In the genomic region with DNA sequence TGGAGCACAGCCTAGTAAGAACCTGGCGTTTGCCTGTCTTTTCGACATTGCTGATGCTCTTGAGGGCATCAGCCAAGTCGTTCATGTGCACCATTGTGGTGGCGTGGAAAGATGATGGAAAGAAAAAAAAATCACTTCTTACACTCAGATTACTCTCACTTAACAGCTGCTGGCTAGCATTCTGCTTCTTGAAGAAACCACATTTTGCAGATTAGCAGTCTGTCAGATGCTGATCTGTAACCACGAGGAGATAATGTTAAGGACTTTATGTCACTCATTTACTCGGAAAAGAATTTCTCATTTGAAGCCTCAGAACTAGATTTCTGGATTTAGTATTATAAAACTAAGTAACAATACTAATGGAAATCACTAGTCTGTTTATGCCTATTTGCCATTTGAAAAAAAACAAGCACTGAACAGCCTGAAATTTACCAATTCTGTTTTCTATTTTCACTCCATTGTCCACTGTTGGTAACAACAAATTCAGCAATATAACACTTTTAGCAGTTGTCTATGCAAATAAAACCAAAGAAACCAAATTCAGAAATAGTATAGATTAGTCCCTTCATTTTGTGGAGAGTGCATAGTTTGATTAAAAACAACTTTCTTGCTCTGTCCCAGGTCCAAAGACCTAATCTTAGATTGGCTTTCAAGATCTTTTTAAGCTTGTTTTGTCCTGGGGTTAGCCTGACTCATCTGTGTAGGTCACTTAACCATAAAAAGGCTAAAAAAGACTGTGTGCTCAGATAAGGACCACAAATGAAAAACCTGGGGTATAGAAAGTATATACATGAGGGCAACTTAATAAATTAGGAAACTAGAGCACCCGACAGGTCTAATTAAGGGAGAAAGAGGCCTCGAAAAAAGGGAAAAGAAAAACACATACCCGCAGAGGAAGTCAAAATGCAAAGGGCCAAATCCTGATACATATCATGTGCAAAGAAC, we compare ENCODE assay signal across 8 cellular contexts.
DNase-seq lines count a peak whose midpoint lies in the region; ATAC-seq and TF ChIP-seq lines count a peak whose summit lies in the region.

No MANE protein-coding gene starts in this region.

- H2AFZ ChIP-seq in KMS-11 (ENCODE audit: low read depth), result no peak overlapping the region

- H3K4ac ChIP-seq in mesendoderm (ENCODE audit: low read depth, low read length), result no peak overlapping the region

- peaks cover 2% of the 10 kb centered on the region for H3K79me1 ChIP-seq in mesendoderm (ENCODE audit: low read length)

- H3K4me1 ChIP-seq in KMS-11 (ENCODE audit: low read depth, poor library complexity, severe bottlenecking) (peaks cover 32% of the 10 kb centered on the region), mesendoderm (ENCODE audit: control insufficient read depth, low read depth, low read length) (peaks cover 2% of the 10 kb centered on the region)

- H3K27me3 ChIP-seq in KMS-11 (ENCODE audit: insufficient read depth, low read depth) (peaks cover 13% of the 10 kb centered on the region; the same call in 1 of the 2 replicates), mesendoderm (ENCODE audit: insufficient read depth, low read length, poor library complexity) (no peaks in the 10 kb centered on the region)

- H3K23ac ChIP-seq in mesendoderm (ENCODE audit: low read length), result no peak overlapping the region

- H3K36me3 ChIP-seq in KMS-11 (ENCODE audit: insufficient read depth), result no peaks in the 10 kb centered on the region
- no peaks in the 10 kb centered on the region for H3K36me3 ChIP-seq in mesendoderm (ENCODE audit: control insufficient read depth, insufficient read depth, low read length)

- H3K4me3 ChIP-seq in KMS-11 (IDR thresholded peaks at IDR 0.05; ENCODE audit: insufficient read depth, low read depth, low read length), result no peak overlapping the region
- H3K4me3 ChIP-seq in mesendoderm (ENCODE audit: low read length), result no peak overlapping the region

- no peak for TF ChIP-seq CTCF in KMS-11 (conservative IDR thresholded peaks at IDR 0.05; ENCODE audit: low read depth, low read length)

- H3K79me2 ChIP-seq in KMS-11 (ENCODE audit: insufficient read depth, low read depth) (no peaks in the 10 kb centered on the region), mesendoderm (ENCODE audit: control insufficient read depth, insufficient read depth, low read length) (no peaks in the 10 kb centered on the region)

- H3K18ac ChIP-seq in mesendoderm (ENCODE audit: low read length), result no peak overlapping the region

- H4K8ac ChIP-seq in mesendoderm (ENCODE audit: low read depth, low read length), result no peak overlapping the region

- peak; percentile 63 for DNase-seq in mesendoderm
- no peak for DNase-seq in activated CD4-positive, alpha-beta T cell treated with anti-CD3 and anti-CD28 coated beads, Interleukin-2, amount 50 U/mL, for 48 hours
- DNase-seq in SK-N-DZ (ENCODE audit: low spot score), result no peak
- no peak for DNase-seq in NCI-H1048 (lab: John Stamatoyannopoulos, UW)
- DNase-seq in cerebellum (ENCODE audit: low spot score), result no peak

- H2AK5ac ChIP-seq in mesendoderm (ENCODE audit: low read length), result no peak overlapping the region

- no peak overlapping the region for H2BK5ac ChIP-seq in mesendoderm (ENCODE audit: low read length)

- H3K56ac ChIP-seq in mesendoderm (ENCODE audit: low read length), result no peak overlapping the region

- no peak overlapping the region for H2BK15ac ChIP-seq in mesendoderm (replicated peaks; ENCODE audit: low read depth)

- no peak overlapping the region for H2BK120ac ChIP-seq in mesendoderm (ENCODE audit: low read depth, low read length)

- H4K5ac ChIP-seq in mesendoderm (ENCODE audit: low read length), result no peak overlapping the region

- H3K9ac ChIP-seq in KMS-11, result no peak overlapping the region
- H3K9ac ChIP-seq in mesendoderm (ENCODE audit: low read length), result no peak overlapping the region

- peak overlapping the region; percentile 59 for H3K4me2 ChIP-seq in KMS-11
- H3K4me2 ChIP-seq in mesendoderm (ENCODE audit: low read length), result no peak overlapping the region

- H4K20me1 ChIP-seq in KMS-11 (ENCODE audit: insufficient read depth), result no peaks in the 10 kb centered on the region; the same call in 1 of the 2 replicates

- H3K27ac ChIP-seq in KMS-11 (0 out of 2 replicates have a peak overlapping the region, but pooled peaks have one; percentile 8), mesendoderm (ENCODE audit: low read depth, low read length) (no peak overlapping the region)

- ATAC-seq in GM18502 (IDR thresholded peaks at IDR 0.05; ENCODE audit: poor library complexity, unreplicated experiment) (peak; percentile 88), GM21723 (IDR thresholded peaks at IDR 0.05; ENCODE audit: unreplicated experiment) (peak; percentile 88)

- WGBS in mesendoderm (ENCODE audit: extremely low coverage, insufficient coverage, low lambda C conversion rate), result no CpG with 5 or more reads among the region's 9 CpGs
